ENCODE assay signal across 8 cellular contexts in genomic region chr19:5293607-5294089, GRCh38. TPM values are rescaled to one million over a fixed set of nuclear protein-coding genes. Genes with fewer than 3 reads are reported as not detected.
DNase-seq lines count a peak whose midpoint lies in the region; ATAC-seq and FAIRE-seq lines count a peak whose summit lies in the region.

No MANE protein-coding gene starts in this region.

- H3K9me3 ChIP-seq in endocrine pancreas (ENCODE audit: control insufficient read depth, low read length) (no peaks in the 10 kb centered on the region), mucosa of rectum (ENCODE audit: control insufficient read depth in 2 of 2, low read length in 2 of 2) (no peaks in the 10 kb centered on the region)

- in situ Hi-C loops in G401 (cut with HindIII; ENCODE audit: low sequenced_read_pairs) = no loop called here

- H3K36me3 ChIP-seq in endocrine pancreas (ENCODE audit: control insufficient read depth, insufficient read depth, low read length) = no peaks in the 10 kb centered on the region
- H3K36me3 ChIP-seq in mucosa of rectum (ENCODE audit: control insufficient read depth in 2 of 2, insufficient read depth in 2 of 2, low read length in 2 of 2) = no peaks in the 10 kb centered on the region

- peak overlapping the region; percentile 55 for H3K9ac ChIP-seq in endocrine pancreas (ENCODE audit: control insufficient read depth, insufficient read depth, low read length)
- peak overlapping the region in 1 of 2 donors; percentile 24 for H3K9ac ChIP-seq in mucosa of rectum (ENCODE audit: low read depth in 1 of 2, low read length in 2 of 2)

- DNase-seq in G401 (ENCODE audit: low spot score) (peak; percentile 47), NCI-H524 treated with DMSO at 0.1 percent for 48 hours (lab: John Stamatoyannopoulos, UW) (peak; percentile 53), RCC 7860 (ENCODE audit: low spot score) (no peak), mucosa of gallbladder (ENCODE audit: low spot score) (no peak)

- H3K27me3 ChIP-seq in endocrine pancreas (ENCODE audit: control insufficient read depth, insufficient read depth, low read length) = no peaks in the 10 kb centered on the region
- peaks cover 5 to 8% of the 10 kb centered on the region in 2 donors for H3K27me3 ChIP-seq in mucosa of rectum (ENCODE audit: control insufficient read depth in 2 of 2, insufficient read depth in 2 of 2, low read length in 2 of 2)

- no peak for FAIRE-seq in RCC 7860 (lab: Jason Lieb, UNC)

- H3K27ac ChIP-seq in mucosa of rectum (ENCODE audit: low read depth in 2 of 2, low read length in 2 of 2) = peak overlapping the region in 1 of 2 donors; percentile 16

- H3K4me3 ChIP-seq in endocrine pancreas (ENCODE audit: control insufficient read depth, insufficient read depth, low read length) = no peak overlapping the region
- H3K4me3 ChIP-seq in mucosa of rectum (ENCODE audit: low read length in 2 of 2) = peak overlapping the region; percentile 54 to 57

- H3K4me1 ChIP-seq in endocrine pancreas (ENCODE audit: control insufficient read depth, insufficient read depth, low read length) (no peaks in the 10 kb centered on the region), mucosa of rectum (ENCODE audit: control insufficient read depth in 2 of 2, insufficient read depth in 2 of 2, low read length in 2 of 2) (peaks cover 12 to 13% of the 10 kb centered on the region in 2 donors)

- ATAC-seq in HG02870 (IDR thresholded peaks at IDR 0.05; ENCODE audit: unreplicated experiment) (no peak), GM21528 (IDR thresholded peaks at IDR 0.05; ENCODE audit: low FRiP score, unreplicated experiment) (no peak)

RNA-seq across cellular contexts. Expression of gene PTPRS, which starts 47.0 kb away (rescaled TPM):
- 137 and 168 TPM in 2 replicates for total RNA-seq in G401 (2014; rRNA removed; shearing (Covaris generic))
- 184 TPM for total RNA-seq in mucosa of gallbladder

Comparison
In these comparisons a context has a peak if more than half of its experiments do, and no peak if none do; other contexts are left out.
1. DNase-seq: peak in G401 (single experiment) and NCI-H524 treated with DMSO at 0.1 percent for 48 hours (single experiment); none in RCC 7860 (single experiment) and mucosa of gallbladder (single experiment).